1 cellular context compared by ENCODE assay signal in genomic region chr11:57126766-57127400, GRCh38.
A peak's percentile ranks its signal among the peaks of the same experiment; 100 is the strongest.
TF ChIP-seq lines count a peak whose summit lies in the region.

No MANE protein-coding gene starts in this region.

TF ChIP-seq in K562, 482 proteins besides CTCF, POLR2A, EP300 and RAD21 (continued from another document and continues in another):
- TF ChIP-seq CHD7 (IDR thresholded peaks at IDR 0.05; ENCODE audit: low read depth, low read length) (no peak), MECOM (CRISPR knock-in tag; IDR thresholded peaks at IDR 0.05) (no peak), NCOA2 (IDR thresholded peaks at IDR 0.05; ENCODE audit: partially characterized antibody in 2 of 2) (no peak), ELF2 (CRISPR knock-in tag; IDR thresholded peaks at IDR 0.05) (no peak), ERF (CRISPR knock-in tag; IDR thresholded peaks at IDR 0.05) (no peak), TAF9B (IDR thresholded peaks at IDR 0.05; ENCODE audit: partially characterized antibody) (peak; percentile 14), SMAD4 (CRISPR knock-in tag; conservative IDR thresholded peaks at IDR 0.05) (no peak), STAG1 (CRISPR knock-in tag; IDR thresholded peaks at IDR 0.05; ENCODE audit: borderline replicate concordance) (no peak), PHTF2 (CRISPR knock-in tag; IDR thresholded peaks at IDR 0.05) (no peak), FOS (IDR thresholded peaks at IDR 0.05; ENCODE audit: extremely low read depth, insufficient read length) (no peak), GATA2 (CRISPR knock-in tag; IDR thresholded peaks at IDR 0.05) (peak; percentile 63; the same call in 1 of the 2 replicates), ELK1 (CRISPR knock-in tag; IDR thresholded peaks at IDR 0.05) (no peak), MEF2D (tag; conservative IDR thresholded peaks at IDR 0.05; ENCODE audit: low read depth) (no peak), VEZF1 (CRISPR knock-in tag; IDR thresholded peaks at IDR 0.05) (no peak), ZNF280B (CRISPR knock-in tag; IDR thresholded peaks at IDR 0.05) (no peak), ZBTB7A (IDR thresholded peaks at IDR 0.05; ENCODE audit: borderline replicate concordance, control insufficient read depth, low read depth, low read length) (peak; percentile 32; the same call in 1 of the 2 replicates), SREBF1 (IDR thresholded peaks at IDR 0.05; ENCODE audit: borderline replicate concordance, low read depth, low read length) (no peak), EP400 (IDR thresholded peaks at IDR 0.05) (peak; percentile 43; the same call in 1 of the 2 replicates), TRIM25 (IDR thresholded peaks at IDR 0.05; ENCODE audit: borderline replicate concordance) (no peak), FOXA1 (IDR thresholded peaks at IDR 0.05; ENCODE audit: borderline replicate concordance) (no peak), ETV1 (tag; conservative IDR thresholded peaks at IDR 0.05; ENCODE audit: low read depth) (no peak), NCOA4 (IDR thresholded peaks at IDR 0.05; ENCODE audit: partially characterized antibody) (no peak), STAT5A (IDR thresholded peaks at IDR 0.05; ENCODE audit: borderline replicate concordance, low read length) (peak; percentile 96), BRD4 (IDR thresholded peaks at IDR 0.05) (no peak), CBX5 (IDR thresholded peaks at IDR 0.05; ENCODE audit: borderline replicate concordance, low read depth) (no peak), NFIC (IDR thresholded peaks at IDR 0.05) (peak; percentile 61), ZNF764 (CRISPR knock-in tag; IDR thresholded peaks at IDR 0.05; ENCODE audit: low read depth) (no peak), ATF2 (CRISPR knock-in tag; IDR thresholded peaks at IDR 0.05) (no peak), ZNF444 (CRISPR knock-in tag; IDR thresholded peaks at IDR 0.05) (no peak), CREB1 (IDR thresholded peaks at IDR 0.05) (no peak), CREB1 (CRISPR knock-in tag; IDR thresholded peaks at IDR 0.05) (no peak), ETV6 (IDR thresholded peaks at IDR 0.05; ENCODE audit: borderline replicate concordance in 1 of 2, low read depth in 2 of 2, low read length in 1 of 2) (peak; percentile 94 to 99), ETV6 (CRISPR knock-in tag; IDR thresholded peaks at IDR 0.05; ENCODE audit: borderline replicate concordance) (no peak), DMBX1 (CRISPR knock-in tag; IDR thresholded peaks at IDR 0.05; ENCODE audit: borderline replicate concordance) (no peak), MYNN (IDR thresholded peaks at IDR 0.05) (no peak), MYNN (CRISPR knock-in tag; IDR thresholded peaks at IDR 0.05) (no peak), DACH1 (IDR thresholded peaks at IDR 0.05; ENCODE audit: partially characterized antibody) (no peak), ZNF24 (IDR thresholded peaks at IDR 0.05) (peak; percentile 98), ZBED1 (IDR thresholded peaks at IDR 0.05) (no peak), ESRRB (CRISPR knock-in tag; IDR thresholded peaks at IDR 0.05; ENCODE audit: borderline replicate concordance) (no peak), BHLHE40 (IDR thresholded peaks at IDR 0.05; ENCODE audit: low read length) (no peak), ZNF75A (CRISPR knock-in tag; IDR thresholded peaks at IDR 0.05) (no peak), PHB2 (IDR thresholded peaks at IDR 0.05; ENCODE audit: low read depth) (no peak)
